Comparison of ENCODE assay signal across 9 cellular contexts in the genomic region with DNA sequence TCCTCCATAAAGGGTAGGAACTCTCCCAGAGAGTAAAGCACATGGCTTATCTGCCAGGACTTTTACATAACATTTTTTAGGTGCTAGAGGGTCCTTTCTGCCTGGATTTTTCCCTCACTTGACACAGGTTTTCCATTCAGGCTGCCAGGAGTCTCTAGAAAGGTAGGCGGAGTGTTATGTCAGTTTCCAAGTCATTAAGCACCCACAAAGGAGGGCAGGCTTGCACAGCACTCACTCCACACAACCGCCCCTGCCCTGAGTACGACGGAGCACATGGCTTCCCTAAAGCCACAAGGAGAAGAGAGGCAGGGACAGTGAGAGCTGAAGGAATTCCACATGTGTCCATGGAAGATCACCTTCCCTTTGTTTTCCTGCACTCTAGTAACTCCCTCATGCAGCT. TPM values are rescaled to one million over a fixed set of nuclear protein-coding genes. Genes with fewer than 3 reads are reported as not detected.
DNase-seq lines count a peak whose midpoint lies in the region; ATAC-seq and TF ChIP-seq lines count a peak whose summit lies in the region.
"Had no signal": no experiment of that assay in that cellular context is flagged by ENCODE, and none has a peak within 500 bp of the region (broad histone marks: within the 10 kb centered on the region; RNA-seq: fewer than 3 reads in every experiment).

No MANE protein-coding gene starts in this region.

- H3K27ac ChIP-seq in VCaP = peak overlapping the region; percentile 44; the same call in 1 of the 2 replicates

- peak; percentile 4 to 56 (median 50) for DNase-seq in NCI-H1417 (lab: John Stamatoyannopoulos, UW)
- DNase-seq in NCI-H1417 treated with DMSO at 0.1 percent for 48 hours (lab: John Stamatoyannopoulos, UW) = no peak
- no peak for DNase-seq in immature natural killer cell
- no peak for DNase-seq in glutamatergic neuron
- DNase-seq: 8988T had no signal

- no peak overlapping the region for H3K4me3 Mint-ChIP-seq in immature natural killer cell
- H3K4me3 Mint-ChIP-seq in stimulated activated memory B cell treated with anti-CD40 and anti-IgM and Interleukin-4, amounts not matched to agents 10 μg/mL and 1 μg/mL and 100 μg/mL, for 72 hours = no peak overlapping the region
- no peak overlapping the region for H3K4me3 Mint-ChIP-seq in glutamatergic neuron (ENCODE audit: unreplicated experiment)

- H3K9me3 Mint-ChIP-seq in immature natural killer cell = no peaks in the 10 kb centered on the region
- H3K9me3 Mint-ChIP-seq in stimulated activated memory B cell treated with anti-CD40 and anti-IgM and Interleukin-4, amounts not matched to agents 10 μg/mL and 1 μg/mL and 100 μg/mL, for 72 hours = no peaks in the 10 kb centered on the region
- peaks cover 7% of the 10 kb centered on the region for H3K9me3 Mint-ChIP-seq in glutamatergic neuron (ENCODE audit: unreplicated experiment)

- H3K27me3 Mint-ChIP-seq in immature natural killer cell (ENCODE audit: low read depth in 3 of 3) = peaks cover 0 to 2% (median 0%) of the 10 kb centered on the region in 3 donors
- no peaks in the 10 kb centered on the region for H3K27me3 Mint-ChIP-seq in stimulated activated memory B cell treated with anti-CD40 and anti-IgM and Interleukin-4, amounts not matched to agents 10 μg/mL and 1 μg/mL and 100 μg/mL, for 72 hours
- H3K27me3 Mint-ChIP-seq in glutamatergic neuron (ENCODE audit: unreplicated experiment) = peaks cover 4% of the 10 kb centered on the region

- H3K4me1 Mint-ChIP-seq in immature natural killer cell = peaks cover 85 to 89% of the 10 kb centered on the region in 2 donors
- peaks cover 71% of the 10 kb centered on the region for H3K4me1 Mint-ChIP-seq in stimulated activated memory B cell treated with anti-CD40 and anti-IgM and Interleukin-4, amounts not matched to agents 10 μg/mL and 1 μg/mL and 100 μg/mL, for 72 hours
- H3K4me1 Mint-ChIP-seq in glutamatergic neuron (ENCODE audit: low read depth, unreplicated experiment) = peaks cover 52% of the 10 kb centered on the region

- ATAC-seq in stimulated activated memory B cell treated with anti-CD40 and anti-IgM and Interleukin-4, amounts not matched to agents 10 μg/mL and 1 μg/mL and 100 μg/mL, for 72 hours = no peak
- no peak for ATAC-seq in GM19463 (IDR thresholded peaks at IDR 0.05; ENCODE audit: unreplicated experiment)
- ATAC-seq in HG02678 (IDR thresholded peaks at IDR 0.05; ENCODE audit: unreplicated experiment) = no peak

- TF ChIP-seq CTCF in VCaP (conservative IDR thresholded peaks at IDR 0.05) (no peak), glutamatergic neuron (IDR thresholded peaks at IDR 0.05; ENCODE audit: partially characterized antibody, unreplicated experiment) (no peak)

- H3K36me3 Mint-ChIP-seq in immature natural killer cell (no peaks in the 10 kb centered on the region), glutamatergic neuron (ENCODE audit: unreplicated experiment) (no peaks in the 10 kb centered on the region)
- peaks cover 13% of the 10 kb centered on the region for H3K36me3 Mint-ChIP-seq in stimulated activated memory B cell treated with anti-CD40 and anti-IgM and Interleukin-4, amounts not matched to agents 10 μg/mL and 1 μg/mL and 100 μg/mL, for 72 hours

- H3K27ac Mint-ChIP-seq in immature natural killer cell (peak overlapping the region; percentile 35 to 80 (median 69)), glutamatergic neuron (ENCODE audit: unreplicated experiment) (no peak overlapping the region)
- H3K27ac Mint-ChIP-seq in stimulated activated memory B cell treated with anti-CD40 and anti-IgM and Interleukin-4, amounts not matched to agents 10 μg/mL and 1 μg/mL and 100 μg/mL, for 72 hours = peak overlapping the region; percentile 47

RNA-seq across cellular contexts. Expression of a gene that starts 55.7 kb away (rescaled TPM):
- polyA plus RNA-seq in immature natural killer cell = 100 to 1,000 TPM; 447 to 644 (median 455) TPM
- total RNA-seq in glutamatergic neuron (ENCODE audit: unreplicated experiment) = 326 TPM

Comparison
In these comparisons a context has a peak if more than half of its experiments do, and no peak if none do; other contexts are left out.
1. DNase-seq: peak in NCI-H1417 (3 of 3); none in NCI-H1417 treated with DMSO at 0.1 percent for 48 hours (single experiment), immature natural killer cell (0 of 3) and glutamatergic neuron (single experiment).